30 cellular contexts compared by ENCODE assay signal in genomic region chr16:60180609-60181008, GRCh38.
"Had no signal": no experiment of that assay in that cellular context is flagged by ENCODE, and none has a peak within 500 bp of the region (broad histone marks: within the 10 kb centered on the region; RNA-seq: fewer than 3 reads in every experiment).

No MANE protein-coding gene starts in this region.

- H3K4me3 Mint-ChIP-seq: naive B cell; nephron; neural progenitor cell; stimulated activated memory B cell treated with anti-CD40 and anti-IgM and Interleukin-4, amounts not matched to agents 10 μg/mL and 1 μg/mL and 100 μg/mL, for 72 hours; stimulated activated naive CD8-positive, alpha-beta T cell treated with anti-CD3 and anti-CD28 coated beads, Interleukin-15, Interleukin-2, amounts not matched to agents 100 ng/mL and 50 ng/mL, for 24 hours had no signal

- H3K79me2 ChIP-seq: parathyroid adenoma had no signal

- H3K4me1 ChIP-seq: neural progenitor cell, parathyroid adenoma, psoas muscle, spleen, stomach, thyroid gland, upper lobe of left lung, vagina had no signal

- H3K36me3 Mint-ChIP-seq: naive B cell; neural progenitor cell; stimulated activated memory B cell treated with anti-CD40 and anti-IgM and Interleukin-4, amounts not matched to agents 10 μg/mL and 1 μg/mL and 100 μg/mL, for 72 hours had no signal

- H3K4me3 ChIP-seq: neural progenitor cell, ovary, psoas muscle, skin epidermis, smooth muscle cell, spleen, stomach, thoracic aorta, thyroid gland, tibial nerve, upper lobe of left lung, vagina had no signal

- H3K27me3 ChIP-seq: neural progenitor cell, ovary, spleen, stomach, thyroid gland, tibial nerve, upper lobe of left lung, vagina had no signal

- H3K9me3 Mint-ChIP-seq: nephron, neural progenitor cell had no signal

- H3K9me3 ChIP-seq: ovary, psoas muscle, stomach, thoracic aorta, thyroid gland, tibial nerve, upper lobe of left lung, vagina had no signal

- H3K36me3 ChIP-seq: neural progenitor cell, ovary, spleen, stomach, thoracic aorta, thyroid gland, tibial nerve, upper lobe of left lung, vagina had no signal

- H3K9ac ChIP-seq: neural progenitor cell, parathyroid adenoma had no signal

- ATAC-seq: psoas muscle; right cardiac atrium; sciatic nerve; stimulated activated memory B cell treated with anti-CD40 and anti-IgM and Interleukin-4, amounts not matched to agents 10 μg/mL and 1 μg/mL and 100 μg/mL, for 72 hours had no signal

- H3K27me3 Mint-ChIP-seq: naive B cell; progenitor cell of endocrine pancreas; stimulated activated memory B cell treated with anti-CD40 and anti-IgM and Interleukin-4, amounts not matched to agents 10 μg/mL and 1 μg/mL and 100 μg/mL, for 72 hours; stimulated activated naive CD8-positive, alpha-beta T cell treated with anti-CD3 and anti-CD28 coated beads, Interleukin-15, Interleukin-2, amounts not matched to agents 100 ng/mL and 50 ng/mL, for 24 hours had no signal

- FAIRE-seq: urothelium cell line had no signal

- H3K27ac Mint-ChIP-seq: naive B cell; nephron; neural progenitor cell; progenitor cell of endocrine pancreas; stimulated activated memory B cell treated with anti-CD40 and anti-IgM and Interleukin-4, amounts not matched to agents 10 μg/mL and 1 μg/mL and 100 μg/mL, for 72 hours; stimulated activated naive CD8-positive, alpha-beta T cell treated with anti-CD3 and anti-CD28 coated beads, Interleukin-15, Interleukin-2, amounts not matched to agents 100 ng/mL and 50 ng/mL, for 24 hours had no signal

- H3K4me1 Mint-ChIP-seq: naive B cell; nephron; neural progenitor cell; stimulated activated memory B cell treated with anti-CD40 and anti-IgM and Interleukin-4, amounts not matched to agents 10 μg/mL and 1 μg/mL and 100 μg/mL, for 72 hours had no signal

- H3K27ac ChIP-seq: neural progenitor cell, ovary, parathyroid adenoma, psoas muscle, skin epidermis, spleen, stomach, thoracic aorta, thyroid gland, tibial nerve, upper lobe of left lung, vagina had no signal

- DNase-seq: naive B cell; occipital lobe; ovary; posterior cingulate gyrus; psoas muscle; right cardiac atrium; spleen; stimulated activated CD4-positive, alpha-beta T cell treated with anti-CD3 and anti-CD28 coated beads, Interleukin-12 subunit alpha, Interleukin-12 subunit beta, amount 100 ng/mL, for 4 hours; stimulated activated CD4-positive, alpha-beta T cell treated with anti-CD3 and anti-CD28 coated beads, Interleukin-1b, Interleukin-23, amount 100 ng/mL, for 48 hours; stimulated activated CD4-positive, alpha-beta T cell treated with anti-CD3 and anti-CD28 coated beads, Interleukin-4, amount 100 ng/mL, for 1 hour; stimulated activated CD4-positive, alpha-beta T cell treated with anti-CD3 and anti-CD28 coated beads, Interleukin-4, amount 100 ng/mL, for 4 hours; stimulated activated CD8-positive, alpha-beta memory T cell treated with anti-CD3 and anti-CD28 coated beads, Interleukin-4, amount 100 ng/mL, for 48 hours; stimulated activated naive CD4-positive, alpha-beta T cell; stomach; thyroid gland; trophoblast cell; upper lobe of left lung had no signal

- H2AFZ ChIP-seq: neural progenitor cell, parathyroid adenoma had no signal

- H3K4me2 ChIP-seq: neural progenitor cell, smooth muscle cell had no signal
